Comparison of ENCODE assay signal across 1 cellular context in genomic region chr3:151307583-151307982, GRCh38.
TF ChIP-seq lines count a peak whose summit lies in the region.

No MANE protein-coding gene starts in this region.

TF ChIP-seq in GM23338, 12 proteins besides CTCF, POLR2A, EP300 and RAD21:
- TF ChIP-seq ZNF331 (CRISPR knock-in tag; IDR thresholded peaks at IDR 0.05; ENCODE audit: low read depth) (no peak), CREB1 (CRISPR knock-in tag; IDR thresholded peaks at IDR 0.05; ENCODE audit: low read depth) (no peak), ZNF462 (CRISPR knock-in tag; IDR thresholded peaks at IDR 0.05) (no peak), STAT1 (IDR thresholded peaks at IDR 0.05; ENCODE audit: unreplicated experiment) (no peak), ZNF114 (CRISPR knock-in tag; IDR thresholded peaks at IDR 0.05) (no peak), POLR2AphosphoS5 (IDR thresholded peaks at IDR 0.05; ENCODE audit: low read depth) (no peak), ETS1 (IDR thresholded peaks at IDR 0.05) (no peak), REST (IDR thresholded peaks at IDR 0.05; ENCODE audit: unreplicated experiment) (no peak), JUNB (IDR thresholded peaks at IDR 0.05; ENCODE audit: unreplicated experiment) (no peak)
TF ChIP-seq in GM23338: peak in this region for 0.
